Comparison of ENCODE assay signal across 27 cellular contexts in the genomic region with DNA sequence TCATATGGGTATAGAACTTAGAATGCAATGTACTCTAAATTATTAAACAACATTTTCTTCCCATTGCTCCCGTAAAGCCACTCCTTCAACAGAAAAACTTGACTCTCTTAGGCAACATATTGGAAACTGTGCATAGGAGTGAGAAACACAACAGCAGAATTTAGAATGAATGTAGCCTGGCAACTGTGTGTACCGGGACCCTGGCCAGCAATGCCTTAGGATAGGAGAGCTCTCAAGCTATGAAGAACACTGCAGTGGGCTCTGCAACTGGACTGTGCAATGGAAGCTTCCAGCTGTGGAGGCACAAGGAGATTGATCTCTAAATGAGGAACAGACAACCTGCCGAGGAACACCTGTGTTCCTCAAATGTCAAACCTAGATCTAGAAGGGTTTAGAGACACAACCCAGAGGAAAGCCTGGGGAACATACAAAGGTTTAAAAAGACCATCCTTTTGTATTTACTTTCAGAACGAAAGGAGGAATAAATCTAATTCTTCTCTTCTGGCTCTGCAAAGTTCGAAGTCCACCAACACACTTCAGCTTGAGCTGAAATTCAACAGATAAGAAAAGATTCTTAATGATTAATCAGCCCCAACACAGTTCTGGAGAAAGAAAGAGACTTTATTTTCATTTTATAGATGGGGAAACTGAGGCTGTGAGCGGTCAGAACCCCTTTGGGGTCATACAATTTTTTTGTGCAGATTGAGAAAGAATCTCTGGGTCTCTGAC. TPM values are rescaled to one million over a fixed set of nuclear protein-coding genes. Genes with fewer than 3 reads are reported as not detected.
A peak's percentile ranks its signal among the peaks of the same experiment; 100 is the strongest.
DNase-seq lines count a peak whose midpoint lies in the region; ATAC-seq and TF ChIP-seq lines count a peak whose summit lies in the region.
"Had no signal": no experiment of that assay in that cellular context is flagged by ENCODE, and none has a peak within 500 bp of the region (broad histone marks: within the 10 kb centered on the region; RNA-seq: fewer than 3 reads in every experiment).

No MANE protein-coding gene starts in this region.

- no peak for TF ChIP-seq EP300 in stomach (IDR thresholded peaks at IDR 0.05)

- no peaks in the 10 kb centered on the region for H3K36me3 ChIP-seq in stomach
- H3K36me3 ChIP-seq: gastroesophageal sphincter, prostate gland, SJSA1 had no signal

- H3K4me1 ChIP-seq in stomach: peaks cover 0 to 27% (median 18%) of the 10 kb centered on the region in 4 donors
- H3K4me1 ChIP-seq: gastroesophageal sphincter, prostate gland had no signal

- 32 to 57% (median 47%) methylated on average over 6 of the region's 6 CpGs for WGBS in stomach, 5 donors

- DNase-seq in M059J (ENCODE audit: low read depth): peak; percentile 39
- DNase-seq in fibroblast of peridontal ligament (ENCODE audit: extremely low read depth): peak; percentile 40
- DNase-seq in left lobe of liver (ENCODE audit: low spot score): no peak
- peak; percentile 37 for DNase-seq in stomach
- no peak for DNase-seq in NCI-H774 (lab: John Stamatoyannopoulos, UW)
- no peak for DNase-seq in DMS153 treated with DMSO at 0.1 percent for 48 hours (lab: John Stamatoyannopoulos, UW; ENCODE audit: unreplicated experiment)
- DNase-seq: activated CD4-positive, alpha-beta T cell treated with anti-CD3 and anti-CD28 coated beads, Interleukin-2, amount 10 ng/mL, durations not matched to agents 24 days and 14 days; activated CD8-positive, alpha-beta memory T cell treated with anti-CD3 and anti-CD28 coated beads, Interleukin-2, amount 10 ng/mL, durations not matched to agents 7 days and 5 days; AML-193; CD8-positive, alpha-beta memory T cell; DMS79 treated with DMSO at 0.1 percent for 48 hours; kidney glomerular epithelial cell; natural killer cell; NCI-H1417; NCI-H2107; NCI-H446 treated with DMSO at 0.1 percent for 48 hours; stimulated activated CD4-positive, alpha-beta T cell treated with anti-CD3 and anti-CD28 coated beads, Interleukin-1b, Interleukin-23, amount 100 ng/mL, for 48 hours; testis had no signal

- no peaks in the 10 kb centered on the region for H3K9me3 ChIP-seq in stomach
- H3K9me3 ChIP-seq: gastroesophageal sphincter, prostate gland, SJSA1, testis had no signal

- intact Hi-C loops in stomach (cut with DNase I; ENCODE audit: low total_unique reads): no loop called here

- no peak for TF ChIP-seq POLR2A in stomach (IDR thresholded peaks at IDR 0.05)

- H3K4me3 ChIP-seq in stomach: no peak overlapping the region
- H3K4me3 ChIP-seq: dorsolateral prefrontal cortex, gastroesophageal sphincter, GM12878, prostate gland, SJSA1, testis had no signal

- H3K27ac ChIP-seq in stomach: peak overlapping the region in 1 of 5 donors; percentile 16
- H3K27ac ChIP-seq: dorsolateral prefrontal cortex, gastroesophageal sphincter, HL-60, prostate gland, SJSA1 had no signal

- TF ChIP-seq CTCF in stomach (IDR thresholded peaks at IDR 0.05): no peak

- ATAC-seq in left lobe of liver: peak; percentile 48
- ATAC-seq in GM18520 (IDR thresholded peaks at IDR 0.05; ENCODE audit: unreplicated experiment): no peak
- ATAC-seq: activated CD8-positive, alpha-beta memory T cell treated with anti-CD3 and anti-CD28 coated beads, Interleukin-2, amount 10 ng/mL, durations not matched to agents 7 days and 5 days; gastroesophageal sphincter; GM12878; natural killer cell; Panc1; stimulated activated memory B cell treated with anti-CD40 and anti-IgM and Interleukin-4, amounts not matched to agents 10 μg/mL and 1 μg/mL and 100 μg/mL, for 72 hours had no signal

- H3K27me3 ChIP-seq in stomach: no peaks in the 10 kb centered on the region
- H3K27me3 ChIP-seq: gastroesophageal sphincter, SJSA1, testis had no signal

RNA-seq across cellular contexts. Expression of a gene that starts 51.5 kb away (rescaled TPM):
- total RNA-seq in M059J (2014; rRNA removed; shearing (Covaris generic)): 7.9 and 20.6 TPM in 2 replicates
- total RNA-seq in left lobe of liver (6.0 TPM), stomach (10 to 100 TPM in 3 of 5 donors, 1 to 10 TPM in 2; 1.7 to 72.7 (median 19.6) TPM)
- 10 to 100 TPM in 2 of 3 donors, 1 to 10 TPM in 1; 5.7 to 15.0 (median 10.2) TPM for polyA plus RNA-seq in stomach

Comparison
In these comparisons a context has a peak if more than half of its experiments do, and no peak if none do; other contexts are left out.
1. DNase-seq: peak in M059J (single experiment), fibroblast of peridontal ligament (single experiment) and stomach (single experiment); none in left lobe of liver (single experiment), NCI-H774 (single experiment) and DMS153 treated with DMSO at 0.1 percent for 48 hours (single experiment).